31 cellular contexts compared by ENCODE assay signal in genomic region chr10:923844-924523, GRCh38. TPM values are rescaled to one million over a fixed set of nuclear protein-coding genes. Genes with fewer than 3 reads are reported as not detected.
DNase-seq lines count a peak whose midpoint lies in the region; ATAC-seq, FAIRE-seq and TF ChIP-seq lines count a peak whose summit lies in the region.
"Had no signal": no experiment of that assay in that cellular context is flagged by ENCODE, and none has a peak within 500 bp of the region (broad histone marks: within the 10 kb centered on the region; RNA-seq: fewer than 3 reads in every experiment).

No MANE protein-coding gene starts in this region.

- intact Hi-C loops in CD4-positive, alpha-beta T cell (cut with DNase I, micrococcal nuclease): no loop called here

- H3K4me3 Mint-ChIP-seq in T-helper 1 cell treated with Interleukin-12 subunit alpha and Interleukin-12 subunit beta and Interleukin-4 antibody, amounts not matched to agents 30 μg/mL and 1 μg/mL, for 36 hours: no peak overlapping the region
- H3K4me3 Mint-ChIP-seq in CD4-positive, alpha-beta T cell: peak overlapping the region; percentile 14
- no peak overlapping the region for H3K4me3 Mint-ChIP-seq in activated T-helper 17 cell treated with anti-CD3 and anti-CD28 coated beads, Interleukin-2, amount 50 U/mL, for 72 hours
- no peak overlapping the region for H3K4me3 Mint-ChIP-seq in mesothelial cell of epicardium
- H3K4me3 Mint-ChIP-seq: activated CD4-positive, alpha-beta memory T cell treated with anti-CD3 and anti-CD28 coated beads for 36 hours; activated naive CD4-positive, alpha-beta T cell treated with anti-CD3 and anti-CD28 coated beads for 36 hours; CD8-positive, alpha-beta T cell had no signal

- POLR2A ChIA-PET in CD4-positive, alpha-beta T cell (lab: Charles Lee): no interaction called here

- H3K36me3 ChIP-seq in small intestine (ENCODE audit: control insufficient read depth in 2 of 2, insufficient read depth in 2 of 2, low read length in 2 of 2): no peaks in the 10 kb centered on the region
- H3K36me3 ChIP-seq: thyroid gland had no signal

- H3K36me3 Mint-ChIP-seq in T-helper 1 cell treated with Interleukin-12 subunit alpha and Interleukin-12 subunit beta and Interleukin-4 antibody, amounts not matched to agents 30 μg/mL and 1 μg/mL, for 36 hours (ENCODE audit: low read depth): peaks cover 14% of the 10 kb centered on the region
- H3K36me3 Mint-ChIP-seq in CD4-positive, alpha-beta T cell (ENCODE audit: low read depth): peaks cover 52% of the 10 kb centered on the region
- H3K36me3 Mint-ChIP-seq in activated T-helper 17 cell treated with anti-CD3 and anti-CD28 coated beads, Interleukin-2, amount 50 U/mL, for 72 hours (ENCODE audit: low read depth): peaks cover 71% of the 10 kb centered on the region
- peaks cover 11% of the 10 kb centered on the region for H3K36me3 Mint-ChIP-seq in mesothelial cell of epicardium

- H3K4me3 ChIP-seq in small intestine (ENCODE audit: low read depth in 1 of 2, low read length in 2 of 2): no peak overlapping the region
- H3K4me3 ChIP-seq: dorsolateral prefrontal cortex, thyroid gland had no signal

- CTCF ChIA-PET in CD4-positive, alpha-beta T cell (lab: Charles Lee): no interaction called here

- H3K9me3 Mint-ChIP-seq in T-helper 1 cell treated with Interleukin-12 subunit alpha and Interleukin-12 subunit beta and Interleukin-4 antibody, amounts not matched to agents 30 μg/mL and 1 μg/mL, for 36 hours: no peaks in the 10 kb centered on the region
- no peaks in the 10 kb centered on the region for H3K9me3 Mint-ChIP-seq in CD4-positive, alpha-beta T cell
- H3K9me3 Mint-ChIP-seq in activated T-helper 17 cell treated with anti-CD3 and anti-CD28 coated beads, Interleukin-2, amount 50 U/mL, for 72 hours: no peaks in the 10 kb centered on the region
- no peaks in the 10 kb centered on the region for H3K9me3 Mint-ChIP-seq in mesothelial cell of epicardium
- H3K9me3 Mint-ChIP-seq: activated CD4-positive, alpha-beta memory T cell treated with anti-CD3 and anti-CD28 coated beads for 36 hours; activated naive CD4-positive, alpha-beta T cell treated with anti-CD3 and anti-CD28 coated beads for 36 hours; CD8-positive, alpha-beta T cell had no signal

- H3K9me3 ChIP-seq in CD4-positive, alpha-beta T cell (ENCODE audit: control insufficient read depth, low read length): no peaks in the 10 kb centered on the region
- H3K9me3 ChIP-seq in small intestine (ENCODE audit: control insufficient read depth, low read depth): no peaks in the 10 kb centered on the region
- H3K9me3 ChIP-seq: SK-N-SH, thyroid gland had no signal

- no peaks in the 10 kb centered on the region for H3K27me3 ChIP-seq in CD4-positive, alpha-beta T cell (ENCODE audit: control insufficient read depth, insufficient read depth, low read length)
- no peaks in the 10 kb centered on the region for H3K27me3 ChIP-seq in small intestine (ENCODE audit: control insufficient read depth in 2 of 2, insufficient read depth in 2 of 2, low read length in 2 of 2)
- H3K27me3 ChIP-seq: dorsolateral prefrontal cortex, thyroid gland had no signal

- H3K27me3 Mint-ChIP-seq in T-helper 1 cell treated with Interleukin-12 subunit alpha and Interleukin-12 subunit beta and Interleukin-4 antibody, amounts not matched to agents 30 μg/mL and 1 μg/mL, for 36 hours (ENCODE audit: low read depth): no peaks in the 10 kb centered on the region
- no peaks in the 10 kb centered on the region for H3K27me3 Mint-ChIP-seq in CD4-positive, alpha-beta T cell
- no peaks in the 10 kb centered on the region for H3K27me3 Mint-ChIP-seq in activated T-helper 17 cell treated with anti-CD3 and anti-CD28 coated beads, Interleukin-2, amount 50 U/mL, for 72 hours
- no peaks in the 10 kb centered on the region for H3K27me3 Mint-ChIP-seq in mesothelial cell of epicardium (ENCODE audit: low read depth)
- H3K27me3 Mint-ChIP-seq: activated CD4-positive, alpha-beta memory T cell treated with anti-CD3 and anti-CD28 coated beads for 36 hours had no signal

- WGBS in small intestine, 3 donors: 81 to 82% (median 81%) methylated on average over 8 of the region's 8 CpGs

- ATAC-seq in CD4-positive, alpha-beta T cell (ENCODE audit: poor library complexity): no peak
- no peak for ATAC-seq in activated T-helper 17 cell treated with anti-CD3 and anti-CD28 coated beads, Interleukin-2, amount 50 U/mL, for 72 hours (replicated peaks)
- ATAC-seq: CD8-positive, alpha-beta T cell had no signal

- H3K4me1 ChIP-seq in small intestine (ENCODE audit: control insufficient read depth in 2 of 2, insufficient read depth in 1 of 2, low read depth in 1 of 2, low read length in 1 of 2): peaks cover 2 to 3% of the 10 kb centered on the region in 2 donors

- FAIRE-seq in small intestine (lab: Jason Lieb, UNC): no peak
- FAIRE-seq: astrocyte, G401.6 had no signal

- peaks cover 22% of the 10 kb centered on the region for H3K4me1 Mint-ChIP-seq in T-helper 1 cell treated with Interleukin-12 subunit alpha and Interleukin-12 subunit beta and Interleukin-4 antibody, amounts not matched to agents 30 μg/mL and 1 μg/mL, for 36 hours (ENCODE audit: low read depth)
- H3K4me1 Mint-ChIP-seq in CD4-positive, alpha-beta T cell (ENCODE audit: low read depth): peaks cover 69% of the 10 kb centered on the region
- H3K4me1 Mint-ChIP-seq in activated T-helper 17 cell treated with anti-CD3 and anti-CD28 coated beads, Interleukin-2, amount 50 U/mL, for 72 hours: peaks cover 30% of the 10 kb centered on the region
- peaks cover 23% of the 10 kb centered on the region for H3K4me1 Mint-ChIP-seq in mesothelial cell of epicardium

- no peak for TF ChIP-seq CTCF in CD4-positive, alpha-beta T cell (IDR thresholded peaks at IDR 0.05)
- TF ChIP-seq CTCF in mesothelial cell of epicardium (IDR thresholded peaks at IDR 0.05; ENCODE audit: unreplicated experiment): no peak

- peak overlapping the region; percentile 1 for H3K27ac Mint-ChIP-seq in T-helper 1 cell treated with Interleukin-12 subunit alpha and Interleukin-12 subunit beta and Interleukin-4 antibody, amounts not matched to agents 30 μg/mL and 1 μg/mL, for 36 hours
- H3K27ac Mint-ChIP-seq in CD4-positive, alpha-beta T cell: peak overlapping the region; percentile 4
- H3K27ac Mint-ChIP-seq in activated T-helper 17 cell treated with anti-CD3 and anti-CD28 coated beads, Interleukin-2, amount 50 U/mL, for 72 hours: peak overlapping the region; percentile 33
- H3K27ac Mint-ChIP-seq in mesothelial cell of epicardium: peak overlapping the region; percentile 45
- H3K27ac Mint-ChIP-seq: activated CD4-positive, alpha-beta memory T cell treated with anti-CD3 and anti-CD28 coated beads for 36 hours; activated naive CD4-positive, alpha-beta T cell treated with anti-CD3 and anti-CD28 coated beads for 36 hours had no signal

- no peak overlapping the region for H3K27ac ChIP-seq in CD4-positive, alpha-beta T cell (ENCODE audit: low read depth, low read length)
- no peak overlapping the region for H3K27ac ChIP-seq in small intestine (ENCODE audit: low read depth in 1 of 2, low read length in 1 of 2)
- H3K27ac ChIP-seq: 22Rv1, dorsolateral prefrontal cortex, HL-60, thyroid gland had no signal

- no peak for DNase-seq in T-helper 1 cell
- no peak for DNase-seq in CD4-positive, alpha-beta T cell
- DNase-seq in mesothelial cell of epicardium (ENCODE audit: low spot score in 2 of 2, unreplicated experiment in 2 of 2): no peak
- DNase-seq in small intestine: no peak
- no peak for DNase-seq in midbrain (lab: John Stamatoyannopoulos, UW)
- no peak for DNase-seq in NCI-H2196 treated with DMSO at 0.1 percent for 48 hours (lab: John Stamatoyannopoulos, UW; ENCODE audit: unreplicated experiment)
- DNase-seq: activated CD4-positive, alpha-beta memory T cell treated with anti-CD3 and anti-CD28 coated beads for 36 hours; activated CD4-positive, CD25-positive, alpha-beta regulatory T cell; activated naive CD4-positive, alpha-beta T cell treated with anti-CD3 and anti-CD28 coated beads for 36 hours; caudate nucleus; dorsolateral prefrontal cortex; HCEC 1CT; head of caudate nucleus; kidney glomerular epithelial cell; NCI-H1105; NCI-H2029; NCI-H446 treated with DMSO at 0.1 percent for 48 hours; occipital lobe; SK-N-SH; stimulated activated CD4-positive, alpha-beta T cell treated with anti-CD3 and anti-CD28 coated beads, Interleukin-12 subunit alpha, Interleukin-12 subunit beta, amount 100 ng/mL, for 4 hours; stimulated activated CD4-positive, alpha-beta T cell treated with anti-CD3 and anti-CD28 coated beads, Interleukin-4, amount 100 ng/mL, for 24 hours; stimulated activated naive CD4-positive, alpha-beta T cell treated with Interleukin-2 at 50 U/mL for 16 hours; T1000; thyroid gland had no signal

RNA-seq across cellular contexts. Expression of gene LARP4B, which starts 7.5 kb away (rescaled TPM):
- total RNA-seq in CD4-positive, alpha-beta T cell: 10 to 100 TPM; 33.1 to 40.2 TPM
- 100 to 1,000 TPM in 1 of 2 donors, 10 to 100 TPM in 1; 85.5 to 119 TPM for total RNA-seq in activated T-helper 17 cell treated with anti-CD3 and anti-CD28 coated beads, Interleukin-2, amount 50 U/mL, for 72 hours
- total RNA-seq in mesothelial cell of epicardium: 90.2 to 95.9 TPM (median 94.8 TPM) in 3 replicates
- 10 to 100 TPM; 12.4 to 23.4 (median 19.0) TPM for polyA plus RNA-seq in small intestine
